8 cellular contexts compared by ENCODE assay signal in genomic region chr10:7756360-7756992, GRCh38. TPM values are rescaled to one million over a fixed set of nuclear protein-coding genes. Genes with fewer than 3 reads are reported as not detected.
DNase-seq lines count a peak whose midpoint lies in the region; ATAC-seq, FAIRE-seq and TF ChIP-seq lines count a peak whose summit lies in the region.

No MANE protein-coding gene starts in this region.

- POLR2A ChIA-PET in K562 (lab: Yijun Ruan, JAX): interaction anchor here (1.1 kb wide), 1 partner anchor 8 kb away, joined by 4 read pairs; no protein-coding TSS in a partner anchor

- ATAC-seq in K562: peak; percentile 55
- no peak for ATAC-seq in GM18867 (IDR thresholded peaks at IDR 0.05; ENCODE audit: unreplicated experiment)
- ATAC-seq in GM18907 (IDR thresholded peaks at IDR 0.05; ENCODE audit: unreplicated experiment): no peak

- DNase-seq in activated naive CD4-positive, alpha-beta T cell treated with anti-CD3 and anti-CD28 coated beads for 36 hours: peak; percentile 39
- DNase-seq in activated naive CD4-positive, alpha-beta T cell (lab: John Stamatoyannopoulos, UW): no peak
- DNase-seq in NAMALWA (ENCODE audit: low spot score) (peak; percentile 63), K562 (ENCODE audit: extremely low read depth in 1 of 4, low spot score in 3 of 4) (peak in 1 of 4 experiments; percentile 16), lung microvascular endothelial cell (ENCODE audit: low read depth in 2 of 2) (peak; percentile 43 to 65), midbrain (lab: John Stamatoyannopoulos, UW) (no peak)

- TF ChIP-seq CTCF in K562 (IDR thresholded peaks at IDR 0.05 in 2 of 3, conservative IDR thresholded peaks at IDR 0.05 in 1 of 3; ENCODE audit: insufficient read depth in 2 of 3, low read depth in 1 of 3, low read length in 3 of 3): peak in 2 of 3 experiments; percentile 48 to 50; a peak in 4 of 6 replicates

- peak; percentile 15 for FAIRE-seq in K562 (lab: Jason Lieb, UNC)

- CTCF ChIA-PET in activated naive CD4-positive, alpha-beta T cell treated with anti-CD3 and anti-CD28 coated beads for 36 hours (lab: Charles Lee): interaction anchor here (0.6 to 1.4 kb wide), 4 partner anchors 8 to 293 kb away, joined by 3 to 4 read pairs (median 4); no protein-coding TSS in a partner anchor
- CTCF ChIA-PET in K562 (lab: Yijun Ruan, JAX; ENCODE audit: low intra/inter-chr PET ratio): no interaction called here

- no peak for TF ChIP-seq POLR2A in K562 (conservative IDR thresholded peaks at IDR 0.05)

- H3K27ac ChIP-seq in K562 (ENCODE audit: extremely low read depth, low read depth, low read length): no peak overlapping the region

- H2AFZ ChIP-seq in K562 (ENCODE audit: low read depth, low read length): no peak overlapping the region

- no peaks in the 10 kb centered on the region for H3K9me3 Mint-ChIP-seq in activated naive CD4-positive, alpha-beta T cell treated with anti-CD3 and anti-CD28 coated beads for 36 hours

- no TSS peak for BruUV-seq in K562 (replicated peaks; lab: Mats Ljungman, UMichigan)

- H3K79me2 ChIP-seq in K562 (ENCODE audit: control insufficient read depth, insufficient read depth, low read length): no peaks in the 10 kb centered on the region

- peak in 1 of 2 experiments; percentile 29; a peak in 2 of 4 replicates for TF ChIP-seq RAD21 in K562 (CRISPR knock-in tag; conservative IDR thresholded peaks at IDR 0.05 in 1 of 2, IDR thresholded peaks at IDR 0.05 in 1 of 2)

- H3K27me3 Mint-ChIP-seq in activated naive CD4-positive, alpha-beta T cell treated with anti-CD3 and anti-CD28 coated beads for 36 hours (ENCODE audit: low read depth): no peaks in the 10 kb centered on the region

- H3K4me1 Mint-ChIP-seq in activated naive CD4-positive, alpha-beta T cell treated with anti-CD3 and anti-CD28 coated beads for 36 hours (ENCODE audit: low read depth): no peaks in the 10 kb centered on the region

- H3K9me3 ChIP-seq in K562 (replicated peaks; ENCODE audit: control insufficient read depth, insufficient read depth, low read depth, low read length): no peaks in the 10 kb centered on the region

- H4K20me1 ChIP-seq in K562 (replicated peaks; ENCODE audit: control insufficient read depth, insufficient read depth, low read length): no peaks in the 10 kb centered on the region

- TF ChIP-seq EP300 in K562 (IDR thresholded peaks at IDR 0.05; ENCODE audit: low read length): no peak

- H3K4me3 Mint-ChIP-seq in activated naive CD4-positive, alpha-beta T cell treated with anti-CD3 and anti-CD28 coated beads for 36 hours: no peak overlapping the region

- intact Hi-C loops in activated naive CD4-positive, alpha-beta T cell treated with anti-CD3 and anti-CD28 coated beads for 36 hours (cut with micrococcal nuclease): loop anchor here (1.0 to 10.0 kb wide), 4 partner anchors 62 to 1546 kb away; partner anchors contain the start of gene TAF3
- intact Hi-C loops in K562 (cut with micrococcal nuclease): no loop called here

- 71% methylated on average over 6 of the region's 7 CpGs for WGBS in K562 (ENCODE audit: insufficient coverage, low coverage, missing lambda C conversion rate)

- no peak overlapping the region for H3K4me2 ChIP-seq in K562 (ENCODE audit: insufficient read depth, low read length)

- H3K27me3 ChIP-seq in K562 (ENCODE audit: control insufficient read depth in 2 of 2, insufficient read depth in 2 of 2, low read length in 2 of 2): no peaks in the 10 kb centered on the region

- in situ Hi-C loops in K562 (cut with MboI): no loop called here

- no peak overlapping the region for H3K4me3 ChIP-seq in K562

- H3K36me3 ChIP-seq in K562 (ENCODE audit: control insufficient read depth, insufficient read depth, low read length): peaks cover 53% of the 10 kb centered on the region

- no peak overlapping the region for H3K9ac ChIP-seq in K562 (ENCODE audit: insufficient read depth in 1 of 2, low read depth in 2 of 2, low read length in 2 of 2)

- no peaks in the 10 kb centered on the region for H3K9me1 ChIP-seq in K562 (ENCODE audit: control insufficient read depth, insufficient read depth, low read length)

- H3K27ac Mint-ChIP-seq in activated naive CD4-positive, alpha-beta T cell treated with anti-CD3 and anti-CD28 coated beads for 36 hours: no peak overlapping the region

- H3K4me1 ChIP-seq in K562 (replicated peaks in 1 of 2; ENCODE audit: control insufficient read depth in 2 of 2, insufficient read depth in 2 of 2, low read length in 2 of 2): no peaks in the 10 kb centered on the region

- H3K36me3 Mint-ChIP-seq in activated naive CD4-positive, alpha-beta T cell treated with anti-CD3 and anti-CD28 coated beads for 36 hours (ENCODE audit: low read depth): peaks cover 36% of the 10 kb centered on the region

TF ChIP-seq in K562, 482 proteins besides CTCF, POLR2A, EP300 and RAD21 (continues in another document):
- TF ChIP-seq TGIF2 (CRISPR knock-in tag; IDR thresholded peaks at IDR 0.05) (no peak), ZBTB7A (IDR thresholded peaks at IDR 0.05; ENCODE audit: borderline replicate concordance, control insufficient read depth, low read depth, low read length) (no peak), HEY1 (CRISPR knock-in tag; IDR thresholded peaks at IDR 0.05; ENCODE audit: borderline replicate concordance) (no peak)

RNA-seq across cellular contexts. Expression of gene KIN, which starts 31.3 kb away (rescaled TPM):
- 1 to 10 TPM; 6.4 to 7.7 TPM for total RNA-seq in activated naive CD4-positive, alpha-beta T cell treated with anti-CD3 and anti-CD28 coated beads for 36 hours
- total RNA-seq in K562 (2011; cell fraction: chromatin; rRNA removed; ENCODE audit: low replicate concordance): 9.9 and 21.8 TPM in 2 replicates
- 6.8 TPM in 2 replicates for total RNA-seq in K562 (2011; cell fraction: nucleolus; rRNA removed)
- total RNA-seq in K562 (2011; cell fraction: nucleoplasm; rRNA removed): 12.8 and 24.7 TPM in 2 replicates
- total RNA-seq in K562 (2014; rRNA removed): 13.6 and 14.4 TPM in 2 replicates
- 16.0 and 16.9 TPM in 2 replicates for total RNA-seq in K562 (2014; rRNA removed; fragmentation: Illumina TruSeq; extraction: Trizol)
- 17.2 and 18.4 TPM in 2 replicates for total RNA-seq in K562 (2015; rRNA removed; fragmentation: Illumina TruSeq; extraction: Trizol)
- total RNA-seq in K562 (2021): 9.7 and 11.7 TPM in 2 replicates
- polyA plus RNA-seq in K562 (2011; rRNA removed): 6.7 and 13.8 TPM in 2 replicates
- polyA plus RNA-seq in K562 (2011; cell fraction: cytosol; rRNA removed): 1.2 and 1.8 TPM in 2 replicates
- polyA plus RNA-seq in K562 (2011; cell fraction: nucleus; rRNA removed): 4.2 and 5.9 TPM in 2 replicates
- polyA plus RNA-seq in K562 (2012): 12.6 and 13.0 TPM in 2 replicates
- 11.8 and 14.5 TPM in 2 replicates for polyA plus RNA-seq in K562 (2014; fragmentation: Illumina TruSeq; extraction: Trizol)
- 10 to 100 TPM; 30.7 to 35.6 TPM for polyA plus RNA-seq in K562 (2014; fragmentation: Nextera tagmentation; extraction: Ambion mirVana)
- 13.9 and 23.4 TPM in 2 replicates for polyA plus RNA-seq in K562 (2014; rRNA removed)
- 5.2 and 5.5 TPM in 2 replicates for polyA minus RNA-seq in K562 (2011; rRNA and poly(A)+ RNA removed)
- polyA minus RNA-seq in K562 (2011; cell fraction: cytosol; rRNA and poly(A)+ RNA removed): 2.2 and 3.6 TPM in 2 replicates
- 4.4 and 7.2 TPM in 2 replicates for polyA minus RNA-seq in K562 (2011; cell fraction: nucleus; rRNA and poly(A)+ RNA removed)
- total RNA-seq in lung microvascular endothelial cell: 3.1 and 5.0 TPM in 2 replicates

RNA-seq across cellular contexts. Expression of gene ATP5F1C, which starts 31.5 kb away (rescaled TPM):
- 100 to 1,000 TPM; 287 to 290 TPM for total RNA-seq in activated naive CD4-positive, alpha-beta T cell treated with anti-CD3 and anti-CD28 coated beads for 36 hours
- total RNA-seq in K562 (2011; cell fraction: chromatin; rRNA removed; ENCODE audit: low replicate concordance): 125 and 199 TPM in 2 replicates
- total RNA-seq in K562 (2011; cell fraction: nucleolus; rRNA removed): 102 and 104 TPM in 2 replicates
- total RNA-seq in K562 (2011; cell fraction: nucleoplasm; rRNA removed): 144 and 173 TPM in 2 replicates
- total RNA-seq in K562 (2014; rRNA removed) (356 and 389 TPM in 2 replicates), K562 (2014; rRNA removed; fragmentation: Illumina TruSeq; extraction: Trizol) (559 and 608 TPM in 2 replicates), K562 (2015; rRNA removed; fragmentation: Illumina TruSeq; extraction: Trizol) (452 and 493 TPM in 2 replicates), K562 (2021) (409 and 465 TPM in 2 replicates), lung microvascular endothelial cell (232 and 268 TPM in 2 replicates)
- polyA plus RNA-seq in K562 (2011; rRNA removed) (766 and 904 TPM in 2 replicates), K562 (2014; fragmentation: Illumina TruSeq; extraction: Trizol) (466 and 557 TPM in 2 replicates), K562 (2014; fragmentation: Nextera tagmentation; extraction: Ambion mirVana) (1,000 to 10,000 TPM; 1,372 to 1,475 TPM), K562 (2014; rRNA removed) (557 and 719 TPM in 2 replicates)
- polyA plus RNA-seq in K562 (2011; cell fraction: cytosol; rRNA removed): 279 and 353 TPM in 2 replicates
- polyA plus RNA-seq in K562 (2011; cell fraction: nucleus; rRNA removed): 162 and 279 TPM in 2 replicates
- polyA plus RNA-seq in K562 (2012): 367 and 617 TPM in 2 replicates
- 359 and 407 TPM in 2 replicates for polyA minus RNA-seq in K562 (2011; rRNA and poly(A)+ RNA removed)
- polyA minus RNA-seq in K562 (2011; cell fraction: cytosol; rRNA and poly(A)+ RNA removed): 174 and 190 TPM in 2 replicates
- 66.1 and 141 TPM in 2 replicates for polyA minus RNA-seq in K562 (2011; cell fraction: nucleus; rRNA and poly(A)+ RNA removed)

RNA-seq across cellular contexts. Expression of gene ITIH2, which starts 53.4 kb away (rescaled TPM):
- total RNA-seq in activated naive CD4-positive, alpha-beta T cell treated with anti-CD3 and anti-CD28 coated beads for 36 hours: not detected
- total RNA-seq in K562 (2011; cell fraction: chromatin; rRNA removed; ENCODE audit: low replicate concordance): not detected in 2 replicates
- total RNA-seq in K562 (2011; cell fraction: nucleolus; rRNA removed): not detected in 2 replicates
- total RNA-seq in K562 (2011; cell fraction: nucleoplasm; rRNA removed): not detected in 2 replicates
- total RNA-seq in K562 (2014; rRNA removed) (not detected in 2 replicates), K562 (2014; rRNA removed; fragmentation: Illumina TruSeq; extraction: Trizol) (not detected in 2 replicates), K562 (2015; rRNA removed; fragmentation: Illumina TruSeq; extraction: Trizol) (not detected in 2 replicates), K562 (2021) (0.66 and 1.1 TPM in 2 replicates), lung microvascular endothelial cell (not detected in 2 replicates)
- polyA plus RNA-seq in K562 (2011; rRNA removed) (not detected in 2 replicates), K562 (2014; fragmentation: Illumina TruSeq; extraction: Trizol) (not detected in 2 replicates), K562 (2014; fragmentation: Nextera tagmentation; extraction: Ambion mirVana) (not detected), K562 (2014; rRNA removed) (not detected in 2 replicates)
- polyA plus RNA-seq in K562 (2011; cell fraction: cytosol; rRNA removed): not detected in 2 replicates
- not detected in 2 replicates for polyA plus RNA-seq in K562 (2011; cell fraction: nucleus; rRNA removed)
- not detected in 2 replicates for polyA plus RNA-seq in K562 (2012)
- not detected in 2 replicates for polyA minus RNA-seq in K562 (2011; rRNA and poly(A)+ RNA removed)
- polyA minus RNA-seq in K562 (2011; cell fraction: cytosol; rRNA and poly(A)+ RNA removed): 3.1 TPM in 1 of 2 replicates, not detected in the other
- not detected in 2 replicates for polyA minus RNA-seq in K562 (2011; cell fraction: nucleus; rRNA and poly(A)+ RNA removed)

Comparison
In these comparisons a context has a peak if more than half of its experiments do, and no peak if none do; other contexts are left out.
1. DNase-seq: peak in activated naive CD4-positive, alpha-beta T cell treated with anti-CD3 and anti-CD28 coated beads for 36 hours (single experiment), NAMALWA (single experiment) and lung microvascular endothelial cell (2 of 2); none in activated naive CD4-positive, alpha-beta T cell (0 of 4) and midbrain (single experiment).